Comparison of ENCODE assay signal across 14 cellular contexts in genomic region chr11:91081440-91082088, GRCh38.
DNase-seq lines count a peak whose midpoint lies in the region; ATAC-seq and TF ChIP-seq lines count a peak whose summit lies in the region.
"Had no signal": no experiment of that assay in that cellular context is flagged by ENCODE, and none has a peak within 500 bp of the region (broad histone marks: within the 10 kb centered on the region; RNA-seq: fewer than 3 reads in every experiment).

No MANE protein-coding gene starts in this region.

- ATAC-seq in IMR-90 (ENCODE audit: low read depth) (peak; percentile 27; the same call in 1 of the 2 replicates), RWPE2 (ENCODE audit: low read depth) (peak; percentile 82), GM18498 (IDR thresholded peaks at IDR 0.05; ENCODE audit: unreplicated experiment) (no peak), HG02840 (IDR thresholded peaks at IDR 0.05; ENCODE audit: low FRiP score, unreplicated experiment) (no peak)

- BruUV-seq in IMR-90 (replicated peaks; lab: Mats Ljungman, UMichigan): no TSS peak

- no peak overlapping the region for H2BK15ac ChIP-seq in IMR-90 (ENCODE audit: low read depth, low read length)

- TF ChIP-seq RAD21 in IMR-90 (IDR thresholded peaks at IDR 0.05; ENCODE audit: low read length): no peak

- H4K20me1 ChIP-seq in IMR-90 (ENCODE audit: insufficient read depth, low read length): no peaks in the 10 kb centered on the region

- no peak overlapping the region for H2BK120ac ChIP-seq in IMR-90 (ENCODE audit: low read depth, low read length)

- no peak overlapping the region for H2BK5ac ChIP-seq in IMR-90 (ENCODE audit: low read depth, low read length, poor library complexity, severe bottlenecking)

- H4K5ac ChIP-seq in IMR-90 (ENCODE audit: low read depth, low read length): no peak overlapping the region

- no peak overlapping the region for H3K4me2 ChIP-seq in IMR-90 (ENCODE audit: low read depth, low read length)

- no peak overlapping the region for H3K18ac ChIP-seq in IMR-90 (ENCODE audit: low read depth, low read length)

- no peak overlapping the region for H3K9ac ChIP-seq in IMR-90 (ENCODE audit: low read depth, low read length)
- H3K9ac ChIP-seq in colonic mucosa (ENCODE audit: low read depth in 2 of 2, low read length in 2 of 2): no peak overlapping the region
- H3K9ac ChIP-seq: parathyroid adenoma had no signal

- H3K27ac ChIP-seq in IMR-90 (ENCODE audit: insufficient read depth, low read length): no peak overlapping the region
- peak overlapping the region; percentile 21 for H3K27ac ChIP-seq in RWPE2 (ENCODE audit: poor library complexity, severe bottlenecking)
- no peak overlapping the region for H3K27ac ChIP-seq in colonic mucosa
- H3K27ac ChIP-seq: parathyroid adenoma had no signal

- peak; percentile 31 for DNase-seq in IMR-90
- DNase-seq in RWPE2 (ENCODE audit: low spot score): no peak
- DNase-seq in fibroblast of villous mesenchyme (ENCODE audit: low read depth): peak; percentile 76
- DNase-seq in pons (ENCODE audit: low spot score): peak; percentile 9
- no peak for DNase-seq in NCI-H1436 treated with DMSO at 0.1 percent for 48 hours (lab: John Stamatoyannopoulos, UW)
- DNase-seq in colonic mucosa: no peak
- DNase-seq: activated T-cell treated with anti-CD3 and anti-CD28 coated beads for 4 hours, DMS79, immature natural killer cell, NCI-H1930 had no signal

- no peak overlapping the region for H2AK5ac ChIP-seq in IMR-90 (ENCODE audit: low read depth, low read length)

- WGBS in IMR-90 (ENCODE audit: extremely low coverage in 2 of 2, insufficient read length in 1 of 2), 2 experiments: no CpG with 5 or more reads among the region's 4 CpGs

- intact Hi-C loops in IMR-90 (cut with micrococcal nuclease) (no loop called here), colonic mucosa (cut with DNase I) (no loop called here)

- TF ChIP-seq CTCF in IMR-90 (conservative IDR thresholded peaks at IDR 0.05; ENCODE audit: low read depth, low read length) (no peak), RWPE2 (IDR thresholded peaks at IDR 0.05; ENCODE audit: poor library complexity, severe bottlenecking) (no peak), fibroblast of villous mesenchyme (IDR thresholded peaks at IDR 0.05; ENCODE audit: insufficient read depth, low read depth, low read length) (no peak), colonic mucosa (IDR thresholded peaks at IDR 0.05) (no peak)

- H3K9me3 ChIP-seq in IMR-90 (ENCODE audit: control insufficient read depth, insufficient read depth, low read length): 0 out of 2 replicates have a peak, but pooled peaks cover 1% of the 10 kb centered on the region
- no peaks in the 10 kb centered on the region for H3K9me3 ChIP-seq in RWPE2 (ENCODE audit: severe bottlenecking)
- no peaks in the 10 kb centered on the region for H3K9me3 ChIP-seq in colonic mucosa
- H3K9me3 ChIP-seq: HAP-1 had no signal

- H4K91ac ChIP-seq in IMR-90 (ENCODE audit: insufficient read depth, low read depth, low read length): no peak overlapping the region

- no peak overlapping the region for H2AK9ac ChIP-seq in IMR-90 (replicated peaks; ENCODE audit: low read depth, low read length, poor library complexity)

- CTCF ChIA-PET in IMR-90 (lab: Yijun Ruan, JAX): no interaction called here

- H3K4me1 ChIP-seq in IMR-90 (ENCODE audit: control insufficient read depth, insufficient read depth, low read length) (no peaks in the 10 kb centered on the region), RWPE2 (ENCODE audit: insufficient read depth, poor library complexity, severe bottlenecking) (peaks cover 4% of the 10 kb centered on the region), colonic mucosa (no peaks in the 10 kb centered on the region)
- H3K4me1 ChIP-seq: HAP-1, parathyroid adenoma had no signal

- no peak overlapping the region for H2AFZ ChIP-seq in IMR-90 (replicated peaks; ENCODE audit: low read length, poor library complexity)
- H2AFZ ChIP-seq: parathyroid adenoma had no signal

- H3K4me3 ChIP-seq in IMR-90 (ENCODE audit: insufficient read depth, low read depth, low read length): no peak overlapping the region
- no peak overlapping the region for H3K4me3 ChIP-seq in RWPE2 (ENCODE audit: severe bottlenecking)
- H3K4me3 ChIP-seq in fibroblast of villous mesenchyme (ENCODE audit: low read depth, low read length): no peak overlapping the region
- no peak overlapping the region for H3K4me3 ChIP-seq in colonic mucosa
- H3K4me3 ChIP-seq: HAP-1 had no signal

- no peaks in the 10 kb centered on the region for H3K27me3 ChIP-seq in IMR-90 (ENCODE audit: control insufficient read depth, insufficient read depth, low read length)
- H3K27me3 ChIP-seq in RWPE2 (ENCODE audit: insufficient read depth, poor library complexity, severe bottlenecking): no peaks in the 10 kb centered on the region
- no peaks in the 10 kb centered on the region for H3K27me3 ChIP-seq in colonic mucosa

- no peak overlapping the region for H3K14ac ChIP-seq in IMR-90 (replicated peaks; ENCODE audit: low read depth, low read length)

- no peak overlapping the region for H4K8ac ChIP-seq in IMR-90 (ENCODE audit: low read depth in 2 of 2, low read length in 2 of 2)

- no peaks in the 10 kb centered on the region for H3K79me1 ChIP-seq in IMR-90 (ENCODE audit: low read depth in 1 of 2, low read length in 2 of 2)

- H3K56ac ChIP-seq in IMR-90 (ENCODE audit: extremely low read depth, insufficient read depth, low read length): no peak overlapping the region

- H3K9me1 ChIP-seq in IMR-90 (ENCODE audit: insufficient read depth, low read length): no peaks in the 10 kb centered on the region

- H3K36me3 ChIP-seq in IMR-90 (ENCODE audit: control insufficient read depth, insufficient read depth, low read length): no peaks in the 10 kb centered on the region
- H3K36me3 ChIP-seq in RWPE2 (ENCODE audit: low read depth): no peaks in the 10 kb centered on the region
- H3K36me3 ChIP-seq in colonic mucosa: no peaks in the 10 kb centered on the region
- H3K36me3 ChIP-seq: HAP-1 had no signal

- dilution Hi-C loops in IMR-90 (cut with HindIII; ENCODE audit: low sequenced_read_pairs, unreplicated experiment): no loop called here

- H2BK20ac ChIP-seq in IMR-90 (ENCODE audit: low read depth, low read length): no peak overlapping the region

- no peak overlapping the region for H3K4ac ChIP-seq in IMR-90 (ENCODE audit: low read depth, low read length)

- POLR2A ChIA-PET in IMR-90 (lab: Charles Lee; ENCODE audit: unreplicated experiment): no interaction called here

- no peak for TF ChIP-seq POLR2A in IMR-90 (IDR thresholded peaks at IDR 0.05; ENCODE audit: low read depth, low read length)

- H3K23ac ChIP-seq in IMR-90 (ENCODE audit: low read depth, low read length): no peak overlapping the region

- in situ Hi-C loops in IMR-90 (cut with MboI; ENCODE audit: low sequenced_read_pairs): no loop called here

TF ChIP-seq in IMR-90, 13 proteins besides CTCF, POLR2A, EP300 and RAD21:
- TF ChIP-seq CEBPB (IDR thresholded peaks at IDR 0.05; ENCODE audit: low read depth, low read length): peak; percentile 90
- no peak for TF ChIP-seq CHD1 (IDR thresholded peaks at IDR 0.05; ENCODE audit: low read depth, low read length)
- 0 out of 2 replicates have a peak, but pooled peaks have one; percentile 22 for TF ChIP-seq FOS (IDR thresholded peaks at IDR 0.05; ENCODE audit: low read depth, low read length)
TF ChIP-seq in IMR-90: peak in this region for 2.

Comparison
In these comparisons a context has a peak if more than half of its experiments do, and no peak if none do; other contexts are left out.
1. ATAC-seq: peak in IMR-90 (single experiment) and RWPE2 (single experiment); none in GM18498 (single experiment) and HG02840 (single experiment).
2. DNase-seq: peak in IMR-90 (single experiment), fibroblast of villous mesenchyme (single experiment) and pons (single experiment); none in RWPE2 (single experiment), NCI-H1436 treated with DMSO at 0.1 percent for 48 hours (single experiment) and colonic mucosa (single experiment).